In the genomic region with DNA sequence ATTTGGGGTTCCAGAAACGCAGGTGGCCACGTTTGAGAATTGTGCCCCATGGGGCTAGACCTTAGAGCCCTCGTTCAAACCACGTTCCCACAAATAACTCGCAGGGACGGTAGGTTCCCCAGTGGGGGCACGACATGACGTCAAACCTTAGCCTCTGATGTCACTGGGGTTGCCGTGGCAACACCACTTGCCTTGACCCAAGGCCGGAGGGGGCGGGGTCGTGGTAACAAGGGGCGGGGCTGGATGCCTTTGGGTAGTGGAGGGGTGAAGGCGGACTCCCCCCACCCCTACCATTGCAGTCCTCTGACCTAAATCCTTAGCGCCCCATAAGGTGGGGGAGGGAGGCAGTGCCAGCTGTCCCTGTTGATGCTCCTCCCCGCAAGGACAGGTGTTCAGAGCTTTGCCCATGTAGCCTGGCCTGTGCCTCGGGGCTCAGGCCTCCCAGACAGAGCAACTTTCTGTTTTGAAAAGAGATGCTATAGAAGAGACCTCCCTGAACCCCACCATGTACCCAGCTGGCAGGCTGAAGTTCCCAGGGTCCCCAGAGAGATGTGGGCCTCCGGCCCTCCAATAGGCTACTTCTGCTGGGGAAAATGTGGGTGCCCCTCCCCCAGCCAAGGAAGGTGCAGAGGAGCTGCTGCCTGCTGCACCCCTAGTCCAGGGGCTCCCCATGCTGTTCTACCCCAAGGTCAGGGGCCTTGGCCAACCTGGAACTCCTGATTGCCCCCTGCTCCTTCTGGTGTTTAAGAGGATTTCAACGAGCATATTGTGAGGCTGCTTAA, we compare ENCODE assay signal across 2 cellular contexts.
TF ChIP-seq lines count a peak whose summit lies in the region.

No MANE protein-coding gene starts in this region.

TF ChIP-seq in SK-N-SH, 30 proteins besides CTCF, POLR2A, EP300 and RAD21 (continued from another document):
- TF ChIP-seq, protein P1, sequence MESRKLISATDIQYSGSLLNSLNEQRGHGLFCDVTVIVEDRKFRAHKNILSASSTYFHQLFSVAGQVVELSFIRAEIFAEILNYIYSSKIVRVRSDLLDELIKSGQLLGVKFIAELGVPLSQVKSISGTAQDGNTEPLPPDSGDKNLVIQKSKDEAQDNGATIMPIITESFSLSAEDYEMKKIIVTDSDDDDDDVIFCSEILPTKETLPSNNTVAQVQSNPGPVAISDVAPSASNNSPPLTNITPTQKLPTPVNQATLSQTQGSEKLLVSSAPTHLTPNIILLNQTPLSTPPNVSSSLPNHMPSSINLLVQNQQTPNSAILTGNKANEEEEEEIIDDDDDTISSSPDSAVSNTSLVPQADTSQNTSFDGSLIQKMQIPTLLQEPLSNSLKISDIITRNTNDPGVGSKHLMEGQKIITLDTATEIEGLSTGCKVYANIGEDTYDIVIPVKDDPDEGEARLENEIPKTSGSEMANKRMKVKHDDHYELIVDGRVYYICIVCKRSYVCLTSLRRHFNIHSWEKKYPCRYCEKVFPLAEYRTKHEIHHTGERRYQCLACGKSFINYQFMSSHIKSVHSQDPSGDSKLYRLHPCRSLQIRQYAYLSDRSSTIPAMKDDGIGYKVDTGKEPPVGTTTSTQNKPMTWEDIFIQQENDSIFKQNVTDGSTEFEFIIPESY (IDR thresholded peaks at IDR 0.05; ENCODE audit: borderline replicate concordance, low read depth), result no peak
- no peak for TF ChIP-seq SIN3A (IDR thresholded peaks at IDR 0.05; ENCODE audit: borderline replicate concordance, low read depth, low read length)
- TF ChIP-seq, protein P2, sequence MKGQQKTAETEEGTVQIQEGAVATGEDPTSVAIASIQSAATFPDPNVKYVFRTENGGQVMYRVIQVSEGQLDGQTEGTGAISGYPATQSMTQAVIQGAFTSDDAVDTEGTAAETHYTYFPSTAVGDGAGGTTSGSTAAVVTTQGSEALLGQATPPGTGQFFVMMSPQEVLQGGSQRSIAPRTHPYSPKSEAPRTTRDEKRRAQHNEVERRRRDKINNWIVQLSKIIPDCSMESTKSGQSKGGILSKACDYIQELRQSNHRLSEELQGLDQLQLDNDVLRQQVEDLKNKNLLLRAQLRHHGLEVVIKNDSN (IDR thresholded peaks at IDR 0.05; ENCODE audit: borderline replicate concordance, low read depth), result no peak
- TF ChIP-seq, protein P3, sequence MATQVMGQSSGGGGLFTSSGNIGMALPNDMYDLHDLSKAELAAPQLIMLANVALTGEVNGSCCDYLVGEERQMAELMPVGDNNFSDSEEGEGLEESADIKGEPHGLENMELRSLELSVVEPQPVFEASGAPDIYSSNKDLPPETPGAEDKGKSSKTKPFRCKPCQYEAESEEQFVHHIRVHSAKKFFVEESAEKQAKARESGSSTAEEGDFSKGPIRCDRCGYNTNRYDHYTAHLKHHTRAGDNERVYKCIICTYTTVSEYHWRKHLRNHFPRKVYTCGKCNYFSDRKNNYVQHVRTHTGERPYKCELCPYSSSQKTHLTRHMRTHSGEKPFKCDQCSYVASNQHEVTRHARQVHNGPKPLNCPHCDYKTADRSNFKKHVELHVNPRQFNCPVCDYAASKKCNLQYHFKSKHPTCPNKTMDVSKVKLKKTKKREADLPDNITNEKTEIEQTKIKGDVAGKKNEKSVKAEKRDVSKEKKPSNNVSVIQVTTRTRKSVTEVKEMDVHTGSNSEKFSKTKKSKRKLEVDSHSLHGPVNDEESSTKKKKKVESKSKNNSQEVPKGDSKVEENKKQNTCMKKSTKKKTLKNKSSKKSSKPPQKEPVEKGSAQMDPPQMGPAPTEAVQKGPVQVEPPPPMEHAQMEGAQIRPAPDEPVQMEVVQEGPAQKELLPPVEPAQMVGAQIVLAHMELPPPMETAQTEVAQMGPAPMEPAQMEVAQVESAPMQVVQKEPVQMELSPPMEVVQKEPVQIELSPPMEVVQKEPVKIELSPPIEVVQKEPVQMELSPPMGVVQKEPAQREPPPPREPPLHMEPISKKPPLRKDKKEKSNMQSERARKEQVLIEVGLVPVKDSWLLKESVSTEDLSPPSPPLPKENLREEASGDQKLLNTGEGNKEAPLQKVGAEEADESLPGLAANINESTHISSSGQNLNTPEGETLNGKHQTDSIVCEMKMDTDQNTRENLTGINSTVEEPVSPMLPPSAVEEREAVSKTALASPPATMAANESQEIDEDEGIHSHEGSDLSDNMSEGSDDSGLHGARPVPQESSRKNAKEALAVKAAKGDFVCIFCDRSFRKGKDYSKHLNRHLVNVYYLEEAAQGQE (IDR thresholded peaks at IDR 0.05; ENCODE audit: low read depth, low read length), result no peak
- no peak for TF ChIP-seq MXI1 (IDR thresholded peaks at IDR 0.05; ENCODE audit: low read depth, low read length)
- no peak for TF ChIP-seq POLR2AphosphoS5 (IDR thresholded peaks at IDR 0.05; ENCODE audit: low read depth, low read length)
- no peak for TF ChIP-seq TCF12 (IDR thresholded peaks at IDR 0.05)
- TF ChIP-seq YY1 (IDR thresholded peaks at IDR 0.05; ENCODE audit: low read depth), result no peak
- TF ChIP-seq TAF1 (IDR thresholded peaks at IDR 0.05; ENCODE audit: borderline replicate concordance, low read depth, low read length), result no peak
- TF ChIP-seq RFX5 (IDR thresholded peaks at IDR 0.05; ENCODE audit: low read length), result no peak
- TF ChIP-seq, protein P4, sequence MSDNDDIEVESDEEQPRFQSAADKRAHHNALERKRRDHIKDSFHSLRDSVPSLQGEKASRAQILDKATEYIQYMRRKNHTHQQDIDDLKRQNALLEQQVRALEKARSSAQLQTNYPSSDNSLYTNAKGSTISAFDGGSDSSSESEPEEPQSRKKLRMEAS (IDR thresholded peaks at IDR 0.05; ENCODE audit: low read depth), result no peak
- TF ChIP-seq FOSL2 (IDR thresholded peaks at IDR 0.05; ENCODE audit: borderline replicate concordance, low read depth), result no peak
- TF ChIP-seq EZH2phosphoT487 (IDR thresholded peaks at IDR 0.05; ENCODE audit: borderline replicate concordance, low read depth), result no peak
- no peak for TF ChIP-seq FOXM1 (IDR thresholded peaks at IDR 0.05; ENCODE audit: low read depth)

TF ChIP-seq in SK-N-SH treated with all-trans-retinoic acid at 6 μM for 48 hours, 23 proteins besides CTCF, POLR2A, EP300 and RAD21 (continued from another document):
- TF ChIP-seq, protein P5, sequence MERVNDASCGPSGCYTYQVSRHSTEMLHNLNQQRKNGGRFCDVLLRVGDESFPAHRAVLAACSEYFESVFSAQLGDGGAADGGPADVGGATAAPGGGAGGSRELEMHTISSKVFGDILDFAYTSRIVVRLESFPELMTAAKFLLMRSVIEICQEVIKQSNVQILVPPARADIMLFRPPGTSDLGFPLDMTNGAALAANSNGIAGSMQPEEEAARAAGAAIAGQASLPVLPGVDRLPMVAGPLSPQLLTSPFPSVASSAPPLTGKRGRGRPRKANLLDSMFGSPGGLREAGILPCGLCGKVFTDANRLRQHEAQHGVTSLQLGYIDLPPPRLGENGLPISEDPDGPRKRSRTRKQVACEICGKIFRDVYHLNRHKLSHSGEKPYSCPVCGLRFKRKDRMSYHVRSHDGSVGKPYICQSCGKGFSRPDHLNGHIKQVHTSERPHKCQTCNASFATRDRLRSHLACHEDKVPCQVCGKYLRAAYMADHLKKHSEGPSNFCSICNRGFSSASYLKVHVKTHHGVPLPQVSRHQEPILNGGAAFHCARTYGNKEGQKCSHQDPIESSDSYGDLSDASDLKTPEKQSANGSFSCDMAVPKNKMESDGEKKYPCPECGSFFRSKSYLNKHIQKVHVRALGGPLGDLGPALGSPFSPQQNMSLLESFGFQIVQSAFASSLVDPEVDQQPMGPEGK (CRISPR knock-in tag; IDR thresholded peaks at IDR 0.05; ENCODE audit: borderline replicate concordance), result no peak
